8 cellular contexts compared by ENCODE assay signal in the genomic region with DNA sequence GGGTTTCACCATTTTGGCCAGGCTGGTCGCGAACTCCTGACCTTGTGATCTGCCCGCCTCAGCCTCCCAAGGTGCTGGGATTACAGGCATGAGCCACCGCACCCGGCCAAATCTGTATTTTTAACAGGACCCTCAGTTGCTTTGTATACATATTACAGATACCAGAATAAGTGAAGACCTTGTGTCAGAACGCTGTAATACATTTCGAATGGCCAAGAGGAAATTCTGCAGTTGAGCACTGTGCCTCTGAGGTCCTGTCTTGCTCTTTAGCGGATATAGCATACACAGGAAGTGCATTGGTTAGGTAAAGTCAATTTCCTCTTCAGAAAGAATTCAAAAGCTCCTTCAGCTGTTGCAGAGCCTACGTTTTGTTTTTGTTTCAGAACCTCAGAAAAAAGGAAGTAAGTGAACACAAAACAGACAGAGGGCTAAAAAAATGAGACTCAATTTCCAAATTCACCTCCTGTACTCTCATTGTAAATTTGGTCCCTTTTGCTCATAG. TPM values are rescaled to one million over a fixed set of nuclear protein-coding genes. Genes with fewer than 3 reads are reported as not detected.
DNase-seq lines count a peak whose midpoint lies in the region; ATAC-seq, FAIRE-seq and TF ChIP-seq lines count a peak whose summit lies in the region.

No MANE protein-coding gene starts in this region.

- FAIRE-seq in RCC 7860 (lab: Jason Lieb, UNC) = no peak

- peak overlapping the region; percentile 96 for H3K27ac ChIP-seq in neutrophil

- H3K27me3 ChIP-seq in neutrophil = no peaks in the 10 kb centered on the region
- no peaks in the 10 kb centered on the region for H3K27me3 ChIP-seq in Caco-2 (replicated peaks; ENCODE audit: control insufficient read depth, insufficient read depth, low read length)

- H3K9me3 ChIP-seq in neutrophil (no peaks in the 10 kb centered on the region), Caco-2 (no peaks in the 10 kb centered on the region)

- ATAC-seq in Right ventricle myocardium superior (ENCODE audit: poor library complexity) = peak; percentile 34
- ATAC-seq in Right ventricle myocardium inferior = no peak
- peak; percentile 90 for ATAC-seq in HG03342 (IDR thresholded peaks at IDR 0.05; ENCODE audit: unreplicated experiment)

- peaks cover 80 to 83% of the 10 kb centered on the region in 2 experiments for H3K4me1 ChIP-seq in neutrophil (ENCODE audit: control insufficient read depth in 1 of 2, insufficient read depth in 1 of 2, low read depth in 1 of 2, low read length in 1 of 2)
- no peaks in the 10 kb centered on the region for H3K4me1 ChIP-seq in Caco-2

- H3K27me3 Mint-ChIP-seq in activated CD4-positive, alpha-beta memory T cell treated with anti-CD3 and anti-CD28 coated beads, Interleukin-2, amount 10 ng/mL, durations not matched to agents 7 days and 5 days = no peaks in the 10 kb centered on the region
- H3K27me3 Mint-ChIP-seq in Caco-2 (ENCODE audit: insufficient read depth, unreplicated experiment) = no peaks in the 10 kb centered on the region

- H3K4me3 Mint-ChIP-seq in activated CD4-positive, alpha-beta memory T cell treated with anti-CD3 and anti-CD28 coated beads, Interleukin-2, amount 10 ng/mL, durations not matched to agents 7 days and 5 days = peak overlapping the region; percentile 82
- no peak overlapping the region for H3K4me3 Mint-ChIP-seq in Caco-2 (ENCODE audit: unreplicated experiment)

- CTCF ChIA-PET in activated CD4-positive, alpha-beta memory T cell treated with anti-CD3 and anti-CD28 coated beads, Interleukin-2, amount 10 ng/mL, durations not matched to agents 7 days and 5 days (lab: Charles Lee) = interaction anchor here (0.6 to 13.1 kb wide), 7 partner anchors 10 to 1795 kb away, joined by 3 to 185 read pairs (median 3); a partner anchor contains a TSS
- CTCF ChIA-PET in Caco-2 (lab: Charles Lee) = no interaction called here

- DNase-seq in Right ventricle myocardium superior (no peak), Right ventricle myocardium inferior (ENCODE audit: missing footprints) (no peak), DMS 273 treated with DMSO at 0.1 percent for 48 hours (lab: John Stamatoyannopoulos, UW) (no peak), Caco-2 (no peak), RCC 7860 (ENCODE audit: low spot score) (no peak)
- peak; percentile 55 for DNase-seq in activated CD4-positive, alpha-beta memory T cell treated with anti-CD3 and anti-CD28 coated beads, Interleukin-2, amount 10 ng/mL, durations not matched to agents 7 days and 5 days

- POLR2A ChIA-PET in activated CD4-positive, alpha-beta memory T cell treated with anti-CD3 and anti-CD28 coated beads, Interleukin-2, amount 10 ng/mL, durations not matched to agents 7 days and 5 days (lab: Charles Lee) = interaction anchor here (0.9 to 10.8 kb wide), 14 partner anchors 9 to 517 kb away, joined by 3 to 256 read pairs (median 5); a partner anchor contains a TSS
- POLR2A ChIA-PET in Caco-2 (lab: Charles Lee) = no interaction called here

- H3K9me3 Mint-ChIP-seq in activated CD4-positive, alpha-beta memory T cell treated with anti-CD3 and anti-CD28 coated beads, Interleukin-2, amount 10 ng/mL, durations not matched to agents 7 days and 5 days = no peaks in the 10 kb centered on the region
- H3K9me3 Mint-ChIP-seq in Caco-2 (ENCODE audit: unreplicated experiment) = no peaks in the 10 kb centered on the region

- peak overlapping the region; percentile 43 to 53 for H3K4me3 ChIP-seq in neutrophil (ENCODE audit: low read depth in 1 of 2, low read length in 1 of 2)
- H3K4me3 ChIP-seq in Caco-2 (ENCODE audit: low read depth, low read length) = no peak overlapping the region

- peak overlapping the region; percentile 100 for H3K27ac Mint-ChIP-seq in activated CD4-positive, alpha-beta memory T cell treated with anti-CD3 and anti-CD28 coated beads, Interleukin-2, amount 10 ng/mL, durations not matched to agents 7 days and 5 days
- no peak overlapping the region for H3K27ac Mint-ChIP-seq in Caco-2 (ENCODE audit: unreplicated experiment)

- BruUV-seq in Caco-2 (replicated peaks; lab: Mats Ljungman, UMichigan) = no TSS peak

- intact Hi-C loops in Right ventricle myocardium superior (cut with DNase I) (no loop called here), Right ventricle myocardium inferior (cut with DNase I) (no loop called here), Caco-2 (cut with micrococcal nuclease; ENCODE audit: unreplicated experiment) (no loop called here)

- H3K4me1 Mint-ChIP-seq in activated CD4-positive, alpha-beta memory T cell treated with anti-CD3 and anti-CD28 coated beads, Interleukin-2, amount 10 ng/mL, durations not matched to agents 7 days and 5 days = peaks cover 65% of the 10 kb centered on the region
- H3K4me1 Mint-ChIP-seq in Caco-2 (ENCODE audit: low read depth, unreplicated experiment) = no peaks in the 10 kb centered on the region

- H3K36me3 Mint-ChIP-seq in activated CD4-positive, alpha-beta memory T cell treated with anti-CD3 and anti-CD28 coated beads, Interleukin-2, amount 10 ng/mL, durations not matched to agents 7 days and 5 days (ENCODE audit: low read depth) = peaks cover 34% of the 10 kb centered on the region
- H3K36me3 Mint-ChIP-seq in Caco-2 (ENCODE audit: insufficient read depth, unreplicated experiment) = peaks cover 30% of the 10 kb centered on the region

- TF ChIP-seq CTCF in neutrophil (IDR thresholded peaks at IDR 0.05) (peak; percentile 43), Caco-2 (IDR thresholded peaks at IDR 0.05; ENCODE audit: insufficient read depth in 1 of 2, low read depth in 1 of 2, low read length in 1 of 2, severe bottlenecking in 1 of 2, unreplicated experiment in 1 of 2) (no peak)

- H3K36me3 ChIP-seq in neutrophil = peaks cover 16% of the 10 kb centered on the region
- H3K36me3 ChIP-seq in Caco-2 (ENCODE audit: control insufficient read depth, insufficient read depth, low read length) = no peaks in the 10 kb centered on the region; the same call in 1 of the 2 replicates

RNA-seq across cellular contexts. Expression of a gene that starts 15.7 kb away (rescaled TPM):
- total RNA-seq in Right ventricle myocardium superior (6.4 TPM), Right ventricle myocardium inferior (6.4 TPM), Caco-2 (2022) (16.3 and 17.6 TPM in 2 replicates)
- 10 to 100 TPM; 70.1 to 76.2 TPM for total RNA-seq in activated CD4-positive, alpha-beta memory T cell treated with anti-CD3 and anti-CD28 coated beads, Interleukin-2, amount 10 ng/mL, durations not matched to agents 7 days and 5 days

RNA-seq across cellular contexts. Expression of a gene that starts 22.9 kb away (rescaled TPM):
- total RNA-seq in Right ventricle myocardium superior (0.38 TPM), Right ventricle myocardium inferior (0.65 TPM), Caco-2 (2022) (20.2 and 21.8 TPM in 2 replicates)
- total RNA-seq in activated CD4-positive, alpha-beta memory T cell treated with anti-CD3 and anti-CD28 coated beads, Interleukin-2, amount 10 ng/mL, durations not matched to agents 7 days and 5 days = 10 to 100 TPM; 24.0 to 26.7 TPM

Comparison
In these comparisons a context has a peak if more than half of its experiments do, and no peak if none do; other contexts are left out.
1. RNA of a gene that starts 22.9 kb away (total RNA-seq): 24.0 to 26.7 TPM in activated CD4-positive, alpha-beta memory T cell treated with anti-CD3 and anti-CD28 coated beads, Interleukin-2, amount 10 ng/mL, durations not matched to agents 7 days and 5 days and 20.2 to 21.8 TPM in Caco-2; 0.65 TPM in Right ventricle myocardium inferior (single experiment) and 0.38 TPM in Right ventricle myocardium superior (single experiment); every median in the first group is over 10 times any median in the second.